Comparison of ENCODE assay signal across 9 cellular contexts in the genomic region with DNA sequence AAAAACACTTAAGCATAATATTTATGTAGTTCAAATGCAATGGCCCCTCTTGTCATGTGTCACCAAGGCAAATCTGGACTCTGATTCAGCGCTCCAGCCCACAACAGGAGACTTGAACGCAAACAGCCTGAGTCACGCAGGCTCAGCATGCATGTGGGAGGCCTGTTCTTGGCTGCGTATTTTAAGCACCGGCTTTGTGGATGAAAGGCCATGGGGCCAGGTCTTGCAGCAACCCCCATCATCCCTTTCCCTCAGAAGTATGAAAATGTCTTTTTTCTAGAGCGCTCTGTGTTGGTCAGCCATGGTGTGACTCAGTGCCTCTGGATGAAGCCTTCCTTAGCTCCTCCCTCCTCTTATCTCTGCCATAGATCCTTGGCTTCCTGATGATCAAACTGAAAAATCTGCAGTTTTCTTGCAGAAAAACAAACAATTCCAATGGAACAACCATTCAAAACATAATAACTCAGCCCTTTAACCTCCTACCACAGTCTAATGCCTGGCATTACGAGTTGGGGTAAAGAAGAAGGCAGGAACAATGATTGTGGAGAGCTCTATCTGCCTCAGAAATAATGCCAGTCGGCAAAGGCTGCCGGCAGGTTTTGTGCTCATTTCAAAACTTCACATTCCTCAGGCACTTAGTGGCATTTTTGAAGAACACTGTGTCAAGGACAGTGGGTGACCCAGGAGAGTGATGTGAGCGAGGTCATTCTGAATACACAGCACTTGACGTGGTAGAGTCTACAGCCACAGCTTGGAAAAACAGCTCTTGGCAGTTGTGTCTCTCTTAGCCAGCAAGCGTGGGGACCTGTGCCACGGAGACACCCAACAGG.
DNase-seq lines count a peak whose midpoint lies in the region; ATAC-seq and TF ChIP-seq lines count a peak whose summit lies in the region.
"Had no signal": no experiment of that assay in that cellular context is flagged by ENCODE, and none has a peak within 500 bp of the region (broad histone marks: within the 10 kb centered on the region; RNA-seq: fewer than 3 reads in every experiment).

No MANE protein-coding gene starts in this region.

- no peak overlapping the region for H3K4me3 Mint-ChIP-seq in activated CD4-positive, alpha-beta T cell treated with anti-CD3 and anti-CD28 coated beads, Interleukin-2, amount 10 ng/mL, durations not matched to agents 24 days and 14 days
- H3K4me3 Mint-ChIP-seq: activated B cell treated with CpG ODN at 0.5 μM for 24 hours had no signal

- H3K27me3 ChIP-seq in spleen (replicated peaks in 1 of 7): no peaks in the 10 kb centered on the region

- peak overlapping the region in 7 of 8 donors; percentile 3 to 83 (median 74) for H3K27ac ChIP-seq in spleen

- no peak for TF ChIP-seq POLR2A in spleen (IDR thresholded peaks at IDR 0.05)

- no peak for TF ChIP-seq CTCF in spleen (IDR thresholded peaks at IDR 0.05 in 8 of 11, conservative IDR thresholded peaks at IDR 0.05 in 3 of 11)

- peaks cover 39% of the 10 kb centered on the region for H3K4me1 Mint-ChIP-seq in activated CD4-positive, alpha-beta T cell treated with anti-CD3 and anti-CD28 coated beads, Interleukin-2, amount 10 ng/mL, durations not matched to agents 24 days and 14 days

- no peaks in the 10 kb centered on the region for H3K9me3 ChIP-seq in spleen

- no peak overlapping the region for H3K4me3 ChIP-seq in spleen

- 73 to 89% (median 80%) methylated on average over 13 of the region's 13 CpGs for WGBS in spleen, 5 donors

- peak; percentile 26 for DNase-seq in NCI-H2196 (lab: John Stamatoyannopoulos, UW; ENCODE audit: unreplicated experiment)
- no peak for DNase-seq in NCI-H2196 treated with DMSO at 0.1 percent for 48 hours (lab: John Stamatoyannopoulos, UW; ENCODE audit: unreplicated experiment)
- no peak for DNase-seq in activated CD4-positive, alpha-beta T cell treated with anti-CD3 and anti-CD28 coated beads, Interleukin-2, amount 10 ng/mL, durations not matched to agents 24 days and 14 days
- DNase-seq in glomerular endothelial cell (ENCODE audit: extremely low read depth, low read depth, low spot score): peak; percentile 79
- no peak for DNase-seq in spleen
- DNase-seq in COR-L47 (lab: John Stamatoyannopoulos, UW): no peak
- no peak for DNase-seq in NK-92 treated with Interleukin-12 subunit alpha and Interleukin-12 subunit beta, amount 100 ng/mL, for 24 hours (lab: John Stamatoyannopoulos, UW)
- DNase-seq: activated B cell treated with CpG ODN at 0.5 μM for 24 hours had no signal

- no peak for ATAC-seq in HG02588 (IDR thresholded peaks at IDR 0.05; ENCODE audit: unreplicated experiment)

- peak overlapping the region; percentile 21 for H3K27ac Mint-ChIP-seq in activated CD4-positive, alpha-beta T cell treated with anti-CD3 and anti-CD28 coated beads, Interleukin-2, amount 10 ng/mL, durations not matched to agents 24 days and 14 days
- H3K27ac Mint-ChIP-seq: activated B cell treated with CpG ODN at 0.5 μM for 24 hours had no signal

- H3K27me3 Mint-ChIP-seq in activated CD4-positive, alpha-beta T cell treated with anti-CD3 and anti-CD28 coated beads, Interleukin-2, amount 10 ng/mL, durations not matched to agents 24 days and 14 days: no peaks in the 10 kb centered on the region
- H3K27me3 Mint-ChIP-seq: activated B cell treated with CpG ODN at 0.5 μM for 24 hours had no signal

- H3K4me1 ChIP-seq in spleen: peaks cover 0 to 87% (median 24%) of the 10 kb centered on the region in 6 donors

- H3K9me3 Mint-ChIP-seq in activated CD4-positive, alpha-beta T cell treated with anti-CD3 and anti-CD28 coated beads, Interleukin-2, amount 10 ng/mL, durations not matched to agents 24 days and 14 days: no peaks in the 10 kb centered on the region
- H3K9me3 Mint-ChIP-seq: activated B cell treated with CpG ODN at 0.5 μM for 24 hours had no signal

- H3K36me3 Mint-ChIP-seq in activated CD4-positive, alpha-beta T cell treated with anti-CD3 and anti-CD28 coated beads, Interleukin-2, amount 10 ng/mL, durations not matched to agents 24 days and 14 days (ENCODE audit: low read depth): peaks cover 72% of the 10 kb centered on the region

- peaks cover 0 to 84% (median 36%) of the 10 kb centered on the region in 6 donors for H3K36me3 ChIP-seq in spleen

- intact Hi-C loops in activated CD4-positive, alpha-beta T cell treated with anti-CD3 and anti-CD28 coated beads, Interleukin-2, amount 10 ng/mL, durations not matched to agents 24 days and 14 days (cut with micrococcal nuclease): no loop called here
- intact Hi-C loops in spleen (cut with DNase I; ENCODE audit: low total_unique reads): no loop called here

Comparison
In these comparisons a context has a peak if more than half of its experiments do, and no peak if none do; other contexts are left out.
1. DNase-seq: peak in NCI-H2196 (single experiment) and glomerular endothelial cell (single experiment); none in NCI-H2196 treated with DMSO at 0.1 percent for 48 hours (single experiment), activated CD4-positive, alpha-beta T cell treated with anti-CD3 and anti-CD28 coated beads, Interleukin-2, amount 10 ng/mL, durations not matched to agents 24 days and 14 days (single experiment), spleen (single experiment), COR-L47 (single experiment) and NK-92 treated with Interleukin-12 subunit alpha and Interleukin-12 subunit beta, amount 100 ng/mL, for 24 hours (single experiment).